8 cellular contexts compared by ENCODE assay signal in genomic region chr22:37658133-37659065, GRCh38. TPM values are rescaled to one million over a fixed set of nuclear protein-coding genes. Genes with fewer than 3 reads are reported as not detected.
DNase-seq lines count a peak whose midpoint lies in the region; ATAC-seq and TF ChIP-seq lines count a peak whose summit lies in the region.

TSS of gene PDXP (plus strand) at chr22:37658723. CDS start at chr22:37658783, 60 bp downstream.

- TF ChIP-seq CTCF in ascending aorta (IDR thresholded peaks at IDR 0.05) (no peak), vagina (IDR thresholded peaks at IDR 0.05) (no peak)

- H3K27me3 ChIP-seq in ascending aorta (no peaks in the 10 kb centered on the region), right cardiac atrium (ENCODE audit: control insufficient read depth, insufficient read depth) (no peaks in the 10 kb centered on the region), vagina (no peaks in the 10 kb centered on the region)

- peak within 1 kb of the TSS; percentile 72 to 87 for H3K4me3 ChIP-seq in ascending aorta
- H3K4me3 ChIP-seq in right cardiac atrium (ENCODE audit: low read length): peak within 1 kb of the TSS; percentile 66
- H3K4me3 ChIP-seq in vagina: peak within 1 kb of the TSS; percentile 46 to 85

- H3K36me3 ChIP-seq in ascending aorta (no peaks in the 10 kb centered on the region), vagina (peaks cover 0 to 13% of the 10 kb centered on the region in 2 donors)

- under 1% methylated on average over 101 of the region's 101 CpGs for WGBS in right cardiac atrium

- DNase-seq in NCI-H187 treated with DMSO at 0.1 percent for 48 hours (lab: John Stamatoyannopoulos, UW): peak; percentile 94
- DNase-seq in ascending aorta (ENCODE audit: low spot score in 2 of 2): peak; percentile 96 to 100
- DNase-seq in right cardiac atrium: peak; percentile 99 to 100 (median 100)
- DNase-seq in pulmonary artery endothelial cell (ENCODE audit: low read depth, low spot score): peak; percentile 100
- DNase-seq in vagina (ENCODE audit: extremely low spot score in 2 of 2): peak in 1 of 2 donors; percentile 100

- H3K9me3 ChIP-seq in ascending aorta (no peaks in the 10 kb centered on the region), right cardiac atrium (ENCODE audit: control insufficient read depth, low read length) (no peaks in the 10 kb centered on the region), vagina (no peaks in the 10 kb centered on the region)

- intact Hi-C loops in T-helper 2 cell treated with Interferon-gamma antibody and Interleukin-4, amounts not matched to agents 100 ng/mL and 5 ng/mL, for 36 hours (cut with micrococcal nuclease): loop anchor here (1.0 kb wide), 2 partner anchors 15 to 19 kb away; no protein-coding TSS in a partner anchor
- intact Hi-C loops in ascending aorta (cut with DNase I): loop anchor here (1.0 kb wide), 1 partner anchor 17 kb away; the partner anchor contains the start of gene LGALS1
- intact Hi-C loops in right cardiac atrium (cut with DNase I): no loop called here
- intact Hi-C loops in vagina (cut with DNase I): no loop called here

- H3K4me1 ChIP-seq in ascending aorta (peaks cover 11 to 29% of the 10 kb centered on the region in 2 donors), right cardiac atrium (ENCODE audit: control insufficient read depth, insufficient read depth, low read length) (peaks cover 14% of the 10 kb centered on the region), vagina (peaks cover 45% of the 10 kb centered on the region)

- TF ChIP-seq POLR2A in vagina (IDR thresholded peaks at IDR 0.05): peak in 1 of 2 donors; percentile 59

- H3K27ac ChIP-seq in ascending aorta: peak within 1 kb of the TSS; percentile 76 to 86
- peak within 1 kb of the TSS; percentile 94 for H3K27ac ChIP-seq in right cardiac atrium (ENCODE audit: low read length)
- peak within 1 kb of the TSS; percentile 74 for H3K27ac ChIP-seq in vagina

- ATAC-seq in GM18499 (IDR thresholded peaks at IDR 0.05; ENCODE audit: insufficient read depth, unreplicated experiment) (peak; percentile 68), HG02943 (IDR thresholded peaks at IDR 0.05; ENCODE audit: low read depth, unreplicated experiment) (peak; percentile 88), right cardiac atrium (peak; percentile 97 to 98)

RNA-seq across cellular contexts. Expression of gene PDXP, which starts in this region (rescaled TPM):
- total RNA-seq in T-helper 2 cell treated with Interferon-gamma antibody and Interleukin-4, amounts not matched to agents 100 ng/mL and 5 ng/mL, for 36 hours: 24.5 and 26.6 TPM in 2 replicates
- total RNA-seq in ascending aorta (10.6 TPM), right cardiac atrium (10 to 100 TPM; 18.6 to 21.7 (median 20.4) TPM), pulmonary artery endothelial cell (11.1 and 13.7 TPM in 2 replicates), vagina (6.4 TPM)
- 21.0 TPM for polyA plus RNA-seq in right cardiac atrium

Comparison
In these comparisons a context has a peak if more than half of its experiments do, and no peak if none do; other contexts are left out.
1. intact Hi-C loops: an anchor here in T-helper 2 cell treated with Interferon-gamma antibody and Interleukin-4, amounts not matched to agents 100 ng/mL and 5 ng/mL, for 36 hours (1.0 kb wide) and ascending aorta (1.0 kb wide); none called in right cardiac atrium and vagina.